1 cellular context compared by ENCODE assay signal in the genomic region with DNA sequence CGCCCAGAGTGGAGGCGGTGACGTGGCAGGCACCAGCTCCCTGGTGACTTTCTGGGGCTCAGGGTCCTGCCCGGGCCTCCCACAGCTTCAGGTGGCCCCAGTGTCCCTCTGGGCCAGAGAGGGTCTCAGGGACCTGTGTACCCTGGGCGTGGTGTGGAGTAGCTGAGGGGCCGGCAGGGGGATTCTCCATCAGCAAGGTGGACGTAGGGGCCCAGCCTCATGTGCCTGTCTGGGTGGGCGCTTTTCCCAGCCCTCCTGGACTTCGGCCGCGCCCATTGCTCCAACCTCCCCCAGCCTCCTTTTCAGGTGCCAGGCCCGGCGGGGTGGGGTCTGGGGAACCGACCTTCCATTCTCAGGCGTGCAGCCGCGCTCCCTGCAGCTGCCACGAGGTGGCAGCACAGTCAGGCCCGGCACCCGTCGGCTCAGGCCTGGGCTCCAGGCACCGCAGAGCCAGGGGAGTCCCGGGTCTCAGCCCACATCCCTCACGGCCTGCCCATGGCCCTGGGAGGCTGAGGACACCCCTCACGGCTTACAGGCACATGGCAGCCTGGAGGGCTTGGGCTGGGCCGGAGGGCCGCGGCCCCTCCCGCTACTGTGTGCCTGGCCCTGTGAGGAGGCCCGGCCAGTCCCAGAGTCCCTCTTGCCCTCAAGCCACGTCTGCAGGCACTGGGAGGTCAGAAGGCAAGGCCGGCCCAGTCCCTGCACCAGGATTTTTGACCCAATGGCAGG.
TF ChIP-seq lines count a peak whose summit lies in the region.

No MANE protein-coding gene starts in this region.

TF ChIP-seq in HepG2, 621 proteins besides CTCF, POLR2A, EP300 and RAD21 (continued from another document and continues in another):
- TF ChIP-seq TRIM22 (IDR thresholded peaks at IDR 0.05) (no peak), PRDM10 (CRISPR knock-in tag; IDR thresholded peaks at IDR 0.05; ENCODE audit: low read depth) (no peak), GABPA (IDR thresholded peaks at IDR 0.05; ENCODE audit: low read depth, low read length) (no peak), GABPA (CRISPR knock-in tag; IDR thresholded peaks at IDR 0.05; ENCODE audit: low read depth) (no peak), ATM (IDR thresholded peaks at IDR 0.05; ENCODE audit: borderline replicate concordance) (no peak), SMC3 (IDR thresholded peaks at IDR 0.05; ENCODE audit: low read length) (peak; percentile 35; the same call in 1 of the 2 replicates), ZBTB26 (CRISPR knock-in tag; IDR thresholded peaks at IDR 0.05; ENCODE audit: borderline replicate concordance) (no peak), GTF2F1 (IDR thresholded peaks at IDR 0.05; ENCODE audit: low read length) (no peak), MATR3 (CRISPR knock-in tag; IDR thresholded peaks at IDR 0.05) (no peak), CBX2 (IDR thresholded peaks at IDR 0.05; ENCODE audit: low read depth, low read length) (no peak), CBX2 (CRISPR knock-in tag; IDR thresholded peaks at IDR 0.05; ENCODE audit: low read depth) (no peak), PHF5A (CRISPR knock-in tag; IDR thresholded peaks at IDR 0.05; ENCODE audit: low read depth, unreplicated experiment) (no peak), RXRB (CRISPR knock-in tag; IDR thresholded peaks at IDR 0.05; ENCODE audit: borderline replicate concordance) (no peak), FUBP1 (CRISPR knock-in tag; IDR thresholded peaks at IDR 0.05; ENCODE audit: borderline replicate concordance) (no peak), ZNF441 (CRISPR knock-in tag; IDR thresholded peaks at IDR 0.05; ENCODE audit: borderline replicate concordance) (no peak), ZNF839 (CRISPR knock-in tag; IDR thresholded peaks at IDR 0.05; ENCODE audit: borderline replicate concordance) (0 out of 2 replicates have a peak, but pooled peaks have one; percentile 39), KLF13 (CRISPR knock-in tag; IDR thresholded peaks at IDR 0.05) (no peak), ARNT (IDR thresholded peaks at IDR 0.05) (no peak), ZNF24 (IDR thresholded peaks at IDR 0.05) (no peak), CEBPB (IDR thresholded peaks at IDR 0.05; ENCODE audit: borderline replicate concordance, low read depth, low read length) (no peak), ZFP82 (CRISPR knock-in tag; IDR thresholded peaks at IDR 0.05; ENCODE audit: borderline replicate concordance) (no peak), SRF (IDR thresholded peaks at IDR 0.05; ENCODE audit: low read depth, low read length) (no peak), PTBP1 (IDR thresholded peaks at IDR 0.05; ENCODE audit: low read depth, low read length, poor library complexity, severe bottlenecking) (no peak), ZNF776 (CRISPR knock-in tag; IDR thresholded peaks at IDR 0.05) (no peak), MZF1 (CRISPR knock-in tag; IDR thresholded peaks at IDR 0.05; ENCODE audit: borderline replicate concordance) (no peak), NRL (CRISPR knock-in tag; IDR thresholded peaks at IDR 0.05; ENCODE audit: borderline replicate concordance) (peak; percentile 61; the same call in 1 of the 2 replicates), ZNF232 (CRISPR knock-in tag; IDR thresholded peaks at IDR 0.05; ENCODE audit: borderline replicate concordance) (0 out of 2 replicates have a peak, but pooled peaks have one; percentile 41), AGO2 (optimal IDR thresholded peaks at IDR 0.05; ENCODE audit: low read depth, low read length) (no peak), SATB2 (CRISPR knock-in tag; IDR thresholded peaks at IDR 0.05) (no peak), SAP130 (CRISPR knock-in tag; IDR thresholded peaks at IDR 0.05; ENCODE audit: low read depth) (no peak), PRDM4 (CRISPR knock-in tag; IDR thresholded peaks at IDR 0.05; ENCODE audit: borderline replicate concordance) (no peak), ZFX (CRISPR knock-in tag; IDR thresholded peaks at IDR 0.05; ENCODE audit: low read depth) (peak; percentile 59)
- TF ChIP-seq, protein P1, sequence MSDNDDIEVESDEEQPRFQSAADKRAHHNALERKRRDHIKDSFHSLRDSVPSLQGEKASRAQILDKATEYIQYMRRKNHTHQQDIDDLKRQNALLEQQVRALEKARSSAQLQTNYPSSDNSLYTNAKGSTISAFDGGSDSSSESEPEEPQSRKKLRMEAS (IDR thresholded peaks at IDR 0.05): peak; percentile 36; the same call in 1 of the 2 replicates
- TF ChIP-seq, protein P2, sequence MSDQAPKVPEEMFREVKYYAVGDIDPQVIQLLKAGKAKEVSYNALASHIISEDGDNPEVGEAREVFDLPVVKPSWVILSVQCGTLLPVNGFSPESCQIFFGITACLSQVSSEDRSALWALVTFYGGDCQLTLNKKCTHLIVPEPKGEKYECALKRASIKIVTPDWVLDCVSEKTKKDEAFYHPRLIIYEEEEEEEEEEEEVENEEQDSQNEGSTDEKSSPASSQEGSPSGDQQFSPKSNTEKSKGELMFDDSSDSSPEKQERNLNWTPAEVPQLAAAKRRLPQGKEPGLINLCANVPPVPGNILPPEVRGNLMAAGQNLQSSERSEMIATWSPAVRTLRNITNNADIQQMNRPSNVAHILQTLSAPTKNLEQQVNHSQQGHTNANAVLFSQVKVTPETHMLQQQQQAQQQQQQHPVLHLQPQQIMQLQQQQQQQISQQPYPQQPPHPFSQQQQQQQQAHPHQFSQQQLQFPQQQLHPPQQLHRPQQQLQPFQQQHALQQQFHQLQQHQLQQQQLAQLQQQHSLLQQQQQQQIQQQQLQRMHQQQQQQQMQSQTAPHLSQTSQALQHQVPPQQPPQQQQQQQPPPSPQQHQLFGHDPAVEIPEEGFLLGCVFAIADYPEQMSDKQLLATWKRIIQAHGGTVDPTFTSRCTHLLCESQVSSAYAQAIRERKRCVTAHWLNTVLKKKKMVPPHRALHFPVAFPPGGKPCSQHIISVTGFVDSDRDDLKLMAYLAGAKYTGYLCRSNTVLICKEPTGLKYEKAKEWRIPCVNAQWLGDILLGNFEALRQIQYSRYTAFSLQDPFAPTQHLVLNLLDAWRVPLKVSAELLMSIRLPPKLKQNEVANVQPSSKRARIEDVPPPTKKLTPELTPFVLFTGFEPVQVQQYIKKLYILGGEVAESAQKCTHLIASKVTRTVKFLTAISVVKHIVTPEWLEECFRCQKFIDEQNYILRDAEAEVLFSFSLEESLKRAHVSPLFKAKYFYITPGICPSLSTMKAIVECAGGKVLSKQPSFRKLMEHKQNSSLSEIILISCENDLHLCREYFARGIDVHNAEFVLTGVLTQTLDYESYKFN (CRISPR knock-in tag; conservative IDR thresholded peaks at IDR 0.05): no peak
- TF ChIP-seq, protein P3, sequence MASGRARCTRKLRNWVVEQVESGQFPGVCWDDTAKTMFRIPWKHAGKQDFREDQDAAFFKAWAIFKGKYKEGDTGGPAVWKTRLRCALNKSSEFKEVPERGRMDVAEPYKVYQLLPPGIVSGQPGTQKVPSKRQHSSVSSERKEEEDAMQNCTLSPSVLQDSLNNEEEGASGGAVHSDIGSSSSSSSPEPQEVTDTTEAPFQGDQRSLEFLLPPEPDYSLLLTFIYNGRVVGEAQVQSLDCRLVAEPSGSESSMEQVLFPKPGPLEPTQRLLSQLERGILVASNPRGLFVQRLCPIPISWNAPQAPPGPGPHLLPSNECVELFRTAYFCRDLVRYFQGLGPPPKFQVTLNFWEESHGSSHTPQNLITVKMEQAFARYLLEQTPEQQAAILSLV (CRISPR knock-in tag; IDR thresholded peaks at IDR 0.05; ENCODE audit: borderline replicate concordance): no peak
- TF ChIP-seq, protein P4, sequence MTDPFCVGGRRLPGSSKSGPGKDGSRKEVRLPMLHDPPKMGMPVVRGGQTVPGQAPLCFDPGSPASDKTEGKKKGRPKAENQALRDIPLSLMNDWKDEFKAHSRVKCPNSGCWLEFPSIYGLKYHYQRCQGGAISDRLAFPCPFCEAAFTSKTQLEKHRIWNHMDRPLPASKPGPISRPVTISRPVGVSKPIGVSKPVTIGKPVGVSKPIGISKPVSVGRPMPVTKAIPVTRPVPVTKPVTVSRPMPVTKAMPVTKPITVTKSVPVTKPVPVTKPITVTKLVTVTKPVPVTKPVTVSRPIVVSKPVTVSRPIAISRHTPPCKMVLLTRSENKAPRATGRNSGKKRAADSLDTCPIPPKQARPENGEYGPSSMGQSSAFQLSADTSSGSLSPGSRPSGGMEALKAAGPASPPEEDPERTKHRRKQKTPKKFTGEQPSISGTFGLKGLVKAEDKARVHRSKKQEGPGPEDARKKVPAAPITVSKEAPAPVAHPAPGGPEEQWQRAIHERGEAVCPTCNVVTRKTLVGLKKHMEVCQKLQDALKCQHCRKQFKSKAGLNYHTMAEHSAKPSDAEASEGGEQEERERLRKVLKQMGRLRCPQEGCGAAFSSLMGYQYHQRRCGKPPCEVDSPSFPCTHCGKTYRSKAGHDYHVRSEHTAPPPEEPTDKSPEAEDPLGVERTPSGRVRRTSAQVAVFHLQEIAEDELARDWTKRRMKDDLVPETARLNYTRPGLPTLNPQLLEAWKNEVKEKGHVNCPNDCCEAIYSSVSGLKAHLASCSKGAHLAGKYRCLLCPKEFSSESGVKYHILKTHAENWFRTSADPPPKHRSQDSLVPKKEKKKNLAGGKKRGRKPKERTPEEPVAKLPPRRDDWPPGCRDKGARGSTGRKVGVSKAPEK (CRISPR knock-in tag; IDR thresholded peaks at IDR 0.05; ENCODE audit: borderline replicate concordance): no peak
- TF ChIP-seq, protein P5, sequence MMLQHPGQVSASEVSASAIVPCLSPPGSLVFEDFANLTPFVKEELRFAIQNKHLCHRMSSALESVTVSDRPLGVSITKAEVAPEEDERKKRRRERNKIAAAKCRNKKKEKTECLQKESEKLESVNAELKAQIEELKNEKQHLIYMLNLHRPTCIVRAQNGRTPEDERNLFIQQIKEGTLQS (CRISPR knock-in tag; IDR thresholded peaks at IDR 0.05): no peak
